ENCODE assay signal across 14 cellular contexts in the genomic region with DNA sequence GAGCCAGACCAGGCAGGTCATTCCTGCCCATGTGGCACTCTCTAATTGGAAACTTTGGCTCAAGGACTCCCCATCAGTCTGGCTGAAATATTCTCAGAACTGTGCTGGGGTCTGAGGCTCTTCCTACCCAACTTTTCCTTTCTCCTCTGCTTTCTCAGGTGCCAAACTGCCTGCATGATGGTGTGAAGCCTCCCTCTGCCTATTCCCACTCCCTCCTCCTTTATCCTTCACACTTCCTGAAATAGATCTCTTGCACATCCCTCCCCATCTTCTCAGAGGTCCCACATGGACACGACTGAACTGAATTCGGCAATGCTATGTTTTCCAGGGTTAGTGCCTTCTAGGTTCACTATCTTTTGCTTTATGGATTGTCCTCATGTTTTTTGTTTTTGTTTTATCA. TPM values are rescaled to one million over a fixed set of nuclear protein-coding genes. Genes with fewer than 3 reads are reported as not detected.
DNase-seq lines count a peak whose midpoint lies in the region; TF ChIP-seq lines count a peak whose summit lies in the region.
"Had no signal": no experiment of that assay in that cellular context is flagged by ENCODE, and none has a peak within 500 bp of the region (broad histone marks: within the 10 kb centered on the region; RNA-seq: fewer than 3 reads in every experiment).

No MANE protein-coding gene starts in this region.

- H2BK12ac ChIP-seq in trophoblast cell (ENCODE audit: low read length), result no peak overlapping the region

- H3K4me1 ChIP-seq in trophoblast cell (ENCODE audit: control insufficient read depth in 1 of 2, insufficient read depth in 2 of 2, low read length in 2 of 2) (peaks cover 0 to 2% of the 10 kb centered on the region in 2 experiments), sigmoid colon (no peaks in the 10 kb centered on the region)

- no peak overlapping the region for H3K4me2 ChIP-seq in trophoblast cell (ENCODE audit: low read length)
- H3K4me2 ChIP-seq: BLaER1 treated with 17β-estradiol and CSF1 and Interleukin-3, amounts not matched to agents 10 nM and 100 nM had no signal

- H3K4me1 Mint-ChIP-seq in activated CD4-positive, alpha-beta T cell treated with anti-CD3 and anti-CD28 coated beads, Interleukin-2, amount 10 ng/mL, durations not matched to agents 7 days and 5 days, result peaks cover 17% of the 10 kb centered on the region
- H3K4me1 Mint-ChIP-seq in dendritic cell treated with granulocyte-macrophage colony-stimulating factor and Interleukin-4, amounts not matched to agents 40 ng/mL and 50 ng/mL, for 4 days (ENCODE audit: low read depth), result peaks cover 12% of the 10 kb centered on the region

- no peak for DNase-seq in activated CD4-positive, alpha-beta T cell treated with anti-CD3 and anti-CD28 coated beads, Interleukin-2, amount 10 ng/mL, durations not matched to agents 7 days and 5 days
- no peak for DNase-seq in activated CD4-positive, alpha-beta T cell treated with anti-CD3 and anti-CD28 coated beads for 1 hour
- DNase-seq in trophoblast cell, result no peak
- no peak for DNase-seq in sigmoid colon
- DNase-seq in foreskin fibroblast, result no peak
- no peak for DNase-seq in dermis blood vessel endothelial cell
- no peak for DNase-seq in HuH-7.5 (ENCODE audit: low spot score)
- DNase-seq: ACHN; CD4-positive, CD25-positive, alpha-beta regulatory T cell; DMS 273 treated with DMSO at 0.1 percent for 48 hours; H9 had no signal

- H3K9me3 ChIP-seq in trophoblast cell (ENCODE audit: insufficient read depth, low read depth, low read length) (no peaks in the 10 kb centered on the region), sigmoid colon (no peaks in the 10 kb centered on the region)
- H3K9me3 ChIP-seq: BLaER1 treated with 17β-estradiol and CSF1 and Interleukin-3, amounts not matched to agents 10 nM and 100 nM had no signal

- H3K14ac ChIP-seq in trophoblast cell (ENCODE audit: low read length), result no peak overlapping the region

- no peak overlapping the region for H3K23ac ChIP-seq in trophoblast cell (ENCODE audit: low read length)

- H4K12ac ChIP-seq in trophoblast cell (ENCODE audit: low read depth, low read length), result no peak overlapping the region

- no peak overlapping the region for H3K27ac ChIP-seq in trophoblast cell (ENCODE audit: low read depth, low read length)
- H3K27ac ChIP-seq in sigmoid colon, result no peak overlapping the region
- H3K27ac ChIP-seq: 22Rv1 had no signal

- H2AFZ ChIP-seq in trophoblast cell (ENCODE audit: insufficient read depth, low read length, poor library complexity), result no peak overlapping the region

- peak overlapping the region; percentile 22 for H3K9ac ChIP-seq in trophoblast cell (ENCODE audit: low read length)
- H3K9ac ChIP-seq: BLaER1 treated with 17β-estradiol and CSF1 and Interleukin-3, amounts not matched to agents 10 nM and 100 nM had no signal

- intact Hi-C loops in dendritic cell treated with granulocyte-macrophage colony-stimulating factor and Interleukin-4, amounts not matched to agents 40 ng/mL and 50 ng/mL, for 4 days (cut with micrococcal nuclease), result no loop called here
- intact Hi-C loops in sigmoid colon (cut with DNase I), result no loop called here

- peaks cover 3% of the 10 kb centered on the region for H3K36me3 Mint-ChIP-seq in activated CD4-positive, alpha-beta T cell treated with anti-CD3 and anti-CD28 coated beads, Interleukin-2, amount 10 ng/mL, durations not matched to agents 7 days and 5 days (ENCODE audit: low read depth)
- no peaks in the 10 kb centered on the region for H3K36me3 Mint-ChIP-seq in dendritic cell treated with granulocyte-macrophage colony-stimulating factor and Interleukin-4, amounts not matched to agents 40 ng/mL and 50 ng/mL, for 4 days (ENCODE audit: low read depth)
- H3K36me3 Mint-ChIP-seq: CD4-positive, CD25-positive, alpha-beta regulatory T cell had no signal

- no peaks in the 10 kb centered on the region for H3K79me1 ChIP-seq in trophoblast cell (ENCODE audit: low read length)

- TF ChIP-seq POLR2A in sigmoid colon (IDR thresholded peaks at IDR 0.05), result no peak

- no peak overlapping the region for H2AK5ac ChIP-seq in trophoblast cell (ENCODE audit: low read length)

- H3K4me3 ChIP-seq in trophoblast cell (ENCODE audit: low read depth, low read length) (no peak overlapping the region), sigmoid colon (no peak overlapping the region), foreskin fibroblast (ENCODE audit: low read depth in 1 of 2, low read length in 2 of 2) (no peak overlapping the region)
- H3K4me3 ChIP-seq: BLaER1 treated with 17β-estradiol and CSF1 and Interleukin-3, amounts not matched to agents 10 nM and 100 nM had no signal

- H2BK120ac ChIP-seq in trophoblast cell (ENCODE audit: insufficient read depth, low read length, poor library complexity), result no peak overlapping the region

- no CpG with 5 or more reads among the region's 2 CpGs for WGBS in trophoblast cell (ENCODE audit: extremely low coverage, insufficient coverage, insufficient read length)
- WGBS in sigmoid colon, 2 donors, result 86 to 93% methylated on average over 2 of the region's 2 CpGs

- H3K27me3 ChIP-seq in trophoblast cell (ENCODE audit: insufficient read depth, low read length) (no peaks in the 10 kb centered on the region), sigmoid colon (peaks cover 0 to 4% (median 0%) of the 10 kb centered on the region in 3 donors)
- H3K27me3 ChIP-seq: BLaER1 treated with 17β-estradiol and CSF1 and Interleukin-3, amounts not matched to agents 10 nM and 100 nM had no signal

- no peak for TF ChIP-seq EP300 in sigmoid colon (IDR thresholded peaks at IDR 0.05)

- no peak overlapping the region for H2BK5ac ChIP-seq in trophoblast cell (ENCODE audit: low read depth, low read length, poor library complexity)

- POLR2A ChIA-PET in activated CD4-positive, alpha-beta T cell treated with anti-CD3 and anti-CD28 coated beads, Interleukin-2, amount 10 ng/mL, durations not matched to agents 7 days and 5 days (lab: Charles Lee), result no interaction called here

- H3K4ac ChIP-seq in trophoblast cell (ENCODE audit: low read depth, low read length), result no peak overlapping the region

- peaks cover 2% of the 10 kb centered on the region for H3K27me3 Mint-ChIP-seq in activated CD4-positive, alpha-beta T cell treated with anti-CD3 and anti-CD28 coated beads, Interleukin-2, amount 10 ng/mL, durations not matched to agents 7 days and 5 days
- H3K27me3 Mint-ChIP-seq in dendritic cell treated with granulocyte-macrophage colony-stimulating factor and Interleukin-4, amounts not matched to agents 40 ng/mL and 50 ng/mL, for 4 days, result peaks cover 7% of the 10 kb centered on the region

- CTCF ChIA-PET in activated CD4-positive, alpha-beta T cell treated with anti-CD3 and anti-CD28 coated beads, Interleukin-2, amount 10 ng/mL, durations not matched to agents 7 days and 5 days (lab: Charles Lee), result interaction anchor here (1.0 kb wide), 1 partner anchor 33 kb away, joined by 3 read pairs; no protein-coding TSS in a partner anchor

- H3K79me2 ChIP-seq in trophoblast cell (ENCODE audit: control insufficient read depth, insufficient read depth, low read length, poor library complexity), result peaks cover 2% of the 10 kb centered on the region

- H3K9me3 Mint-ChIP-seq in activated CD4-positive, alpha-beta T cell treated with anti-CD3 and anti-CD28 coated beads, Interleukin-2, amount 10 ng/mL, durations not matched to agents 7 days and 5 days, result no peaks in the 10 kb centered on the region
- H3K9me3 Mint-ChIP-seq in dendritic cell treated with granulocyte-macrophage colony-stimulating factor and Interleukin-4, amounts not matched to agents 40 ng/mL and 50 ng/mL, for 4 days, result no peaks in the 10 kb centered on the region
- H3K9me3 Mint-ChIP-seq: H9 had no signal

- H3K27ac Mint-ChIP-seq in activated CD4-positive, alpha-beta T cell treated with anti-CD3 and anti-CD28 coated beads, Interleukin-2, amount 10 ng/mL, durations not matched to agents 7 days and 5 days, result peak overlapping the region; percentile 11
- H3K27ac Mint-ChIP-seq in dendritic cell treated with granulocyte-macrophage colony-stimulating factor and Interleukin-4, amounts not matched to agents 40 ng/mL and 50 ng/mL, for 4 days, result peak overlapping the region; percentile 6
- H3K27ac Mint-ChIP-seq: CD4-positive, CD25-positive, alpha-beta regulatory T cell; H9 had no signal

- H3K36me3 ChIP-seq in trophoblast cell (ENCODE audit: control insufficient read depth in 1 of 2, insufficient read depth in 2 of 2, low read length in 2 of 2) (no peaks in the 10 kb centered on the region), sigmoid colon (no peaks in the 10 kb centered on the region)
- H3K36me3 ChIP-seq: BLaER1 treated with 17β-estradiol and CSF1 and Interleukin-3, amounts not matched to agents 10 nM and 100 nM had no signal

- no peak for TF ChIP-seq CTCF in sigmoid colon (IDR thresholded peaks at IDR 0.05)
- TF ChIP-seq CTCF in foreskin fibroblast (IDR thresholded peaks at IDR 0.05; ENCODE audit: low read depth, low read length), result no peak

- H4K8ac ChIP-seq in trophoblast cell (ENCODE audit: low read depth, low read length), result no peak overlapping the region

- no peak overlapping the region for H4K91ac ChIP-seq in trophoblast cell (ENCODE audit: low read depth, low read length)

- H3K4me3 Mint-ChIP-seq in activated CD4-positive, alpha-beta T cell treated with anti-CD3 and anti-CD28 coated beads, Interleukin-2, amount 10 ng/mL, durations not matched to agents 7 days and 5 days, result no peak overlapping the region
- H3K4me3 Mint-ChIP-seq in dendritic cell treated with granulocyte-macrophage colony-stimulating factor and Interleukin-4, amounts not matched to agents 40 ng/mL and 50 ng/mL, for 4 days, result no peak overlapping the region
- H3K4me3 Mint-ChIP-seq: CD4-positive, CD25-positive, alpha-beta regulatory T cell; H9 had no signal

- no peak overlapping the region for H3K18ac ChIP-seq in trophoblast cell (ENCODE audit: low read length)

RNA-seq across cellular contexts. Expression of gene LIPH, which starts 12.5 kb away (rescaled TPM):
- not detected for total RNA-seq in activated CD4-positive, alpha-beta T cell treated with anti-CD3 and anti-CD28 coated beads, Interleukin-2, amount 10 ng/mL, durations not matched to agents 7 days and 5 days
- 0.11 and 0.15 TPM in 2 replicates for polyA plus RNA-seq in trophoblast cell (2013)
- total RNA-seq in sigmoid colon, result under 1 TPM in 2 of 4 donors, not detected in 2; 0.14 to 0.36 TPM
- polyA plus RNA-seq in sigmoid colon, result 10 to 100 TPM; 16.2 to 37.1 (median 34.7) TPM
- 0.19 TPM in 1 of 2 replicates, not detected in the other for total RNA-seq in dermis blood vessel endothelial cell
- total RNA-seq: CD4-positive, CD25-positive, alpha-beta regulatory T cell had no signal
- polyA plus RNA-seq: CD4-positive, CD25-positive, alpha-beta regulatory T cell had no signal

RNA-seq across cellular contexts. Expression of gene TMEM41A, which starts 41.1 kb away (rescaled TPM):
- total RNA-seq in activated CD4-positive, alpha-beta T cell treated with anti-CD3 and anti-CD28 coated beads, Interleukin-2, amount 10 ng/mL, durations not matched to agents 7 days and 5 days, result 10 to 100 TPM; 18.5 to 19.7 TPM
- 13.7 and 14.2 TPM in 2 replicates for polyA plus RNA-seq in trophoblast cell (2013)
- 1 to 10 TPM; 8.2 to 10.0 (median 9.1) TPM for total RNA-seq in sigmoid colon
- polyA plus RNA-seq in sigmoid colon, result 10 to 100 TPM in 1 of 3 donors, 1 to 10 TPM in 2; 3.0 to 10.4 (median 3.7) TPM
- total RNA-seq in dermis blood vessel endothelial cell, result 6.3 and 9.1 TPM in 2 replicates

RNA-seq across cellular contexts. Expression of gene SENP2, which starts 46.2 kb away (rescaled TPM):
- 10 to 100 TPM; 29.7 to 31.2 TPM for total RNA-seq in activated CD4-positive, alpha-beta T cell treated with anti-CD3 and anti-CD28 coated beads, Interleukin-2, amount 10 ng/mL, durations not matched to agents 7 days and 5 days
- polyA plus RNA-seq in trophoblast cell (2013), result 21.8 and 24.1 TPM in 2 replicates
- 10 to 100 TPM; 24.8 to 28.5 (median 26.7) TPM for total RNA-seq in sigmoid colon
- 10 to 100 TPM in 2 of 3 donors, 1 to 10 TPM in 1; 9.0 to 14.9 (median 11.1) TPM for polyA plus RNA-seq in sigmoid colon
- total RNA-seq in dermis blood vessel endothelial cell, result 38.1 and 43.1 TPM in 2 replicates
